Comparison of ENCODE assay signal across 13 cellular contexts in genomic region chr12:124563809-124564208, GRCh38. TPM values are rescaled to one million over a fixed set of nuclear protein-coding genes. Genes with fewer than 3 reads are reported as not detected.
DNase-seq lines count a peak whose midpoint lies in the region; ATAC-seq and TF ChIP-seq lines count a peak whose summit lies in the region.
"Had no signal": no experiment of that assay in that cellular context is flagged by ENCODE, and none has a peak within 500 bp of the region (broad histone marks: within the 10 kb centered on the region; RNA-seq: fewer than 3 reads in every experiment).

No MANE protein-coding gene starts in this region.

- H4K20me1 ChIP-seq in GM23338 (replicated peaks; ENCODE audit: insufficient read depth) = peaks cover 57% of the 10 kb centered on the region
- peaks cover 76% of the 10 kb centered on the region for H4K20me1 ChIP-seq in hepatocyte (ENCODE audit: insufficient read depth, poor library complexity, severe bottlenecking)

- H3K27me3 ChIP-seq in GM23338 (ENCODE audit: insufficient read depth) (no peaks in the 10 kb centered on the region), hepatocyte (no peaks in the 10 kb centered on the region), lower lobe of right lung (ENCODE audit: low read depth) (no peaks in the 10 kb centered on the region)

- DNase-seq in GM23338 (ENCODE audit: low spot score) (no peak), T-cell (no peak), hepatocyte (ENCODE audit: low spot score) (no peak), NCI-H146 treated with DMSO at 0.1 percent for 48 hours (lab: John Stamatoyannopoulos, UW; ENCODE audit: unreplicated experiment) (no peak), lower lobe of right lung (no peak)
- no peak for DNase-seq in activated T-cell treated with anti-CD3 and anti-CD28 coated beads, Interleukin-2, amount 50 U/mL, for 1 hour
- DNase-seq: activated CD4-positive, alpha-beta T cell treated with anti-CD3 and anti-CD28 coated beads, Interleukin-2, amount 10 ng/mL, durations not matched to agents 7 days and 5 days; effector CD8-positive, alpha-beta T cell; NCI-H187 treated with DMSO at 0.1 percent for 48 hours; stimulated activated CD4-positive, alpha-beta T cell treated with anti-CD3 and anti-CD28 coated beads, Interleukin-2, amount 100 ng/mL, for 48 hours; T-helper 9 cell had no signal

- H3K79me2 ChIP-seq in GM23338 (replicated peaks; ENCODE audit: insufficient read depth) = peaks cover 80% of the 10 kb centered on the region
- peaks cover 81% of the 10 kb centered on the region for H3K79me2 ChIP-seq in hepatocyte

- H3K4me2 ChIP-seq in GM23338 (peak overlapping the region; percentile 75), hepatocyte (peak overlapping the region; percentile 98)

- TF ChIP-seq CTCF in GM23338 (conservative IDR thresholded peaks at IDR 0.05; ENCODE audit: low read depth in 2 of 2) (no peak), hepatocyte (IDR thresholded peaks at IDR 0.05; ENCODE audit: poor library complexity) (no peak), lower lobe of right lung (IDR thresholded peaks at IDR 0.05) (no peak)

- peak overlapping the region; percentile 42; the same call in 1 of the 2 replicates for H3K4me3 ChIP-seq in GM23338
- H3K4me3 ChIP-seq in hepatocyte = no peak overlapping the region
- no peak overlapping the region for H3K4me3 ChIP-seq in lower lobe of right lung
- H3K4me3 ChIP-seq: HAP-1 had no signal

- H3K27me3 Mint-ChIP-seq in GM23338 (ENCODE audit: insufficient read depth, low read depth, poor library complexity) (peaks cover 14% of the 10 kb centered on the region), T-cell (no peaks in the 10 kb centered on the region)
- H3K27me3 Mint-ChIP-seq in stimulated activated memory B cell treated with anti-CD40 and anti-IgM and Interleukin-4, amounts not matched to agents 10 μg/mL and 1 μg/mL and 100 μg/mL, for 72 hours = no peaks in the 10 kb centered on the region
- H3K27me3 Mint-ChIP-seq: activated CD4-positive, alpha-beta T cell treated with anti-CD3 and anti-CD28 coated beads, Interleukin-2, amount 10 ng/mL, durations not matched to agents 7 days and 5 days had no signal

- no peaks in the 10 kb centered on the region for H3K9me2 ChIP-seq in GM23338 (ENCODE audit: insufficient read depth)
- no peaks in the 10 kb centered on the region for H3K9me2 ChIP-seq in hepatocyte (replicated peaks; ENCODE audit: insufficient read depth)

- peak overlapping the region; percentile 57 for H3K4me3 Mint-ChIP-seq in GM23338
- H3K4me3 Mint-ChIP-seq in T-cell = peak overlapping the region in 2 of 3 donors; percentile 21 to 86
- H3K4me3 Mint-ChIP-seq in stimulated activated memory B cell treated with anti-CD40 and anti-IgM and Interleukin-4, amounts not matched to agents 10 μg/mL and 1 μg/mL and 100 μg/mL, for 72 hours = no peak overlapping the region
- H3K4me3 Mint-ChIP-seq: activated CD4-positive, alpha-beta T cell treated with anti-CD3 and anti-CD28 coated beads, Interleukin-2, amount 10 ng/mL, durations not matched to agents 7 days and 5 days had no signal

- intact Hi-C loops in lower lobe of right lung (cut with DNase I) = no loop called here

- H3K36me3 ChIP-seq in GM23338 (ENCODE audit: insufficient read depth) = no peaks in the 10 kb centered on the region
- no peaks in the 10 kb centered on the region for H3K36me3 ChIP-seq in hepatocyte (replicated peaks; ENCODE audit: insufficient read depth, low read depth)
- no peaks in the 10 kb centered on the region for H3K36me3 ChIP-seq in lower lobe of right lung
- H3K36me3 ChIP-seq: HAP-1 had no signal

- POLR2A ChIA-PET in T-cell (lab: Charles Lee) = interaction anchor here (0.5 to 0.7 kb wide), 2 partner anchors 90 to 365 kb away, joined by 3 to 6 read pairs; no protein-coding TSS in a partner anchor

- CTCF ChIA-PET in T-cell (lab: Charles Lee) = no interaction called here

- H3K4me1 ChIP-seq in GM23338 (ENCODE audit: insufficient read depth) (peaks cover 41% of the 10 kb centered on the region), hepatocyte (ENCODE audit: insufficient read depth) (peaks cover 34% of the 10 kb centered on the region), lower lobe of right lung (peaks cover 70% of the 10 kb centered on the region)

- peaks cover 6% of the 10 kb centered on the region for H3K36me3 Mint-ChIP-seq in GM23338 (ENCODE audit: low read depth)
- H3K36me3 Mint-ChIP-seq in T-cell = no peaks in the 10 kb centered on the region
- peaks cover 10% of the 10 kb centered on the region for H3K36me3 Mint-ChIP-seq in stimulated activated memory B cell treated with anti-CD40 and anti-IgM and Interleukin-4, amounts not matched to agents 10 μg/mL and 1 μg/mL and 100 μg/mL, for 72 hours

- ATAC-seq in GM23338 = no peak
- no peak for ATAC-seq in T-cell (replicated peaks in 1 of 4)
- ATAC-seq in stimulated activated memory B cell treated with anti-CD40 and anti-IgM and Interleukin-4, amounts not matched to agents 10 μg/mL and 1 μg/mL and 100 μg/mL, for 72 hours = no peak
- no peak for ATAC-seq in lower lobe of right lung

- H3K9me3 ChIP-seq in hepatocyte (ENCODE audit: low read depth) = no peaks in the 10 kb centered on the region
- no peaks in the 10 kb centered on the region for H3K9me3 ChIP-seq in lower lobe of right lung
- H3K9me3 ChIP-seq: HAP-1 had no signal

- H3K9me3 Mint-ChIP-seq in GM23338 (no peaks in the 10 kb centered on the region), T-cell (no peaks in the 10 kb centered on the region)
- no peaks in the 10 kb centered on the region for H3K9me3 Mint-ChIP-seq in stimulated activated memory B cell treated with anti-CD40 and anti-IgM and Interleukin-4, amounts not matched to agents 10 μg/mL and 1 μg/mL and 100 μg/mL, for 72 hours
- H3K9me3 Mint-ChIP-seq: activated CD4-positive, alpha-beta T cell treated with anti-CD3 and anti-CD28 coated beads, Interleukin-2, amount 10 ng/mL, durations not matched to agents 7 days and 5 days had no signal

- peaks cover 13% of the 10 kb centered on the region; the same call in 1 of the 2 replicates for H3F3A ChIP-seq in GM23338 (replicated peaks; ENCODE audit: low read depth)

- H3K4me1 Mint-ChIP-seq in GM23338 (peaks cover 52% of the 10 kb centered on the region), T-cell (peaks cover 37 to 57% (median 48%) of the 10 kb centered on the region in 3 donors)
- H3K4me1 Mint-ChIP-seq in stimulated activated memory B cell treated with anti-CD40 and anti-IgM and Interleukin-4, amounts not matched to agents 10 μg/mL and 1 μg/mL and 100 μg/mL, for 72 hours = peaks cover 75% of the 10 kb centered on the region

- H3K27ac ChIP-seq in GM23338 (ENCODE audit: low read depth) = no peak overlapping the region
- peak overlapping the region; percentile 60 for H3K27ac ChIP-seq in hepatocyte
- H3K27ac ChIP-seq in lower lobe of right lung = no peak overlapping the region

- H3K27ac Mint-ChIP-seq in GM23338 (no peak overlapping the region), T-cell (peak overlapping the region in 1 of 2 donors; percentile 28)
- H3K27ac Mint-ChIP-seq in stimulated activated memory B cell treated with anti-CD40 and anti-IgM and Interleukin-4, amounts not matched to agents 10 μg/mL and 1 μg/mL and 100 μg/mL, for 72 hours = peak overlapping the region; percentile 49
- H3K27ac Mint-ChIP-seq: activated CD4-positive, alpha-beta T cell treated with anti-CD3 and anti-CD28 coated beads, Interleukin-2, amount 10 ng/mL, durations not matched to agents 7 days and 5 days had no signal

- H2AFZ ChIP-seq in GM23338 (no peak overlapping the region), hepatocyte (no peak overlapping the region)

- WGBS in hepatocyte (ENCODE audit: low lambda C conversion rate, missing lambda C conversion rate) = 79% methylated on average over 10 of the region's 10 CpGs

TF ChIP-seq in GM23338, 12 proteins besides CTCF, POLR2A, EP300 and RAD21 (continues in another document):
- no peak for TF ChIP-seq EZH2 (IDR thresholded peaks at IDR 0.05; ENCODE audit: low read depth, unreplicated experiment)
- no peak for TF ChIP-seq STAT1 (IDR thresholded peaks at IDR 0.05; ENCODE audit: unreplicated experiment)
- no peak for TF ChIP-seq EZH2phosphoT487 (IDR thresholded peaks at IDR 0.05; ENCODE audit: unreplicated experiment)
- no peak for TF ChIP-seq CREB1 (CRISPR knock-in tag; IDR thresholded peaks at IDR 0.05; ENCODE audit: low read depth)
- TF ChIP-seq ZNF114 (CRISPR knock-in tag; IDR thresholded peaks at IDR 0.05) = no peak
- TF ChIP-seq NANOG (IDR thresholded peaks at IDR 0.05; ENCODE audit: borderline replicate concordance) = no peak
- no peak for TF ChIP-seq ZNF331 (CRISPR knock-in tag; IDR thresholded peaks at IDR 0.05; ENCODE audit: low read depth)
- TF ChIP-seq POLR2AphosphoS5 (IDR thresholded peaks at IDR 0.05; ENCODE audit: low read depth) = no peak
- no peak for TF ChIP-seq ETS1 (IDR thresholded peaks at IDR 0.05)

RNA-seq across cellular contexts. Expression of gene NCOR2, which starts 3.6 kb away (rescaled TPM):
- 180 and 190 TPM in 2 replicates for total RNA-seq in GM23338 (2014; rRNA removed; shearing (Covaris generic))
- 69.6 and 76.5 TPM in 2 replicates for polyA plus RNA-seq in GM23338 (2016; fragmentation: Nextera tagmentation; extraction: Ambion mirVana)
- 100 to 1,000 TPM; 108 to 140 (median 127) TPM for total RNA-seq in T-cell
- 12.9 and 40.3 TPM in 2 replicates for total RNA-seq in hepatocyte
- 121 and 136 TPM in 2 replicates for polyA plus RNA-seq in hepatocyte
- total RNA-seq in lower lobe of right lung = 318 TPM
